9 cellular contexts compared by ENCODE assay signal in genomic region chr2:239106314-239106908, GRCh38.
DNase-seq lines count a peak whose midpoint lies in the region; ATAC-seq, FAIRE-seq and TF ChIP-seq lines count a peak whose summit lies in the region.
"Had no signal": no experiment of that assay in that cellular context is flagged by ENCODE, and none has a peak within 500 bp of the region (broad histone marks: within the 10 kb centered on the region; RNA-seq: fewer than 3 reads in every experiment).

No MANE protein-coding gene starts in this region.

- TF ChIP-seq CTCF in right atrium auricular region (IDR thresholded peaks at IDR 0.05) (peak in 1 of 2 donors; percentile 60), HepG2 (CRISPR knock-in tag; IDR thresholded peaks at IDR 0.05) (peak; percentile 85)

- peak; percentile 58 for FAIRE-seq in HepG2 (lab: Jason Lieb, UNC)
- FAIRE-seq: endometrium had no signal

- peak; percentile 75 for DNase-seq in Right ventricle myocardium superior
- no peak for DNase-seq in right atrium auricular region (ENCODE audit: low spot score)
- peak; percentile 73 for DNase-seq in NCI-H460 (ENCODE audit: extremely low read depth, low read depth)
- peak; percentile 51 for DNase-seq in cerebellar cortex (ENCODE audit: low spot score)
- peak; percentile 43 for DNase-seq in HepG2 (ENCODE audit: low spot score)
- DNase-seq in activated effector memory CD4-positive, alpha-beta T cell treated with Interleukin-2 at 50 U/mL for 16 hours: no peak

- H3K4me2 ChIP-seq in HepG2 (ENCODE audit: low read depth, low read length): no peak overlapping the region

- TF ChIP-seq RAD21 in HepG2 (CRISPR knock-in tag; IDR thresholded peaks at IDR 0.05): peak; percentile 85

- H3K79me2 ChIP-seq in HepG2 (ENCODE audit: insufficient read depth, low read length): no peaks in the 10 kb centered on the region

- ATAC-seq in Right ventricle myocardium superior (ENCODE audit: poor library complexity) (peak; percentile 76), HepG2 (peak; percentile 75), HG03378 (IDR thresholded peaks at IDR 0.05; ENCODE audit: unreplicated experiment) (no peak), GM21381 (IDR thresholded peaks at IDR 0.05; ENCODE audit: unreplicated experiment) (no peak)

- TF ChIP-seq EP300 in HepG2 (IDR thresholded peaks at IDR 0.05; ENCODE audit: low read depth in 2 of 2, low read length in 2 of 2) (no peak), HepG2 (CRISPR knock-in tag; IDR thresholded peaks at IDR 0.05; ENCODE audit: borderline replicate concordance) (no peak)

- CTCF ChIA-PET in HepG2 (lab: Yijun Ruan, JAX; ENCODE audit: low intra/inter-chr PET ratio, low total read pairs): interaction anchor here (1.2 to 1.5 kb wide), 2 partner anchors 66 to 72 kb away, joined by 3 to 15 read pairs; no protein-coding TSS in a partner anchor

- H3K9me3 ChIP-seq in right atrium auricular region: no peaks in the 10 kb centered on the region
- H3K9me3 ChIP-seq in HepG2 (ENCODE audit: low read length): no peaks in the 10 kb centered on the region

- TF ChIP-seq POLR2A in HepG2 (IDR thresholded peaks at IDR 0.05; ENCODE audit: insufficient read depth in 1 of 2, low read depth in 2 of 2, low read length in 2 of 2): no peak

- peaks cover 58% of the 10 kb centered on the region for H3K36me3 ChIP-seq in right atrium auricular region
- H3K36me3 ChIP-seq in HepG2 (replicated peaks in 1 of 2; ENCODE audit: control insufficient read depth in 1 of 2, insufficient read depth in 2 of 2, low read length in 2 of 2): peaks cover 24 to 38% of the 10 kb centered on the region in 2 experiments; a peak in 4 of 5 replicates

- H3K27ac ChIP-seq in right atrium auricular region (no peak overlapping the region), HepG2 (ENCODE audit: extremely low read length, insufficient read depth, low read length) (no peak overlapping the region)

- intact Hi-C loops in Right ventricle myocardium superior (cut with DNase I): loop anchor here (10.0 kb wide), 1 partner anchor 72 kb away; no protein-coding TSS in a partner anchor
- intact Hi-C loops in HepG2 (cut with micrococcal nuclease; ENCODE audit: unreplicated experiment): loop anchor here (1.0 to 2.0 kb wide), 2 partner anchors 66 to 71 kb away; no protein-coding TSS in a partner anchor

- H3K27me3 ChIP-seq in right atrium auricular region (no peaks in the 10 kb centered on the region), HepG2 (ENCODE audit: control insufficient read depth in 1 of 2, insufficient read depth in 2 of 2, low read length in 2 of 2) (no peaks in the 10 kb centered on the region)

- no peak overlapping the region for H3K4me3 ChIP-seq in right atrium auricular region
- H3K4me3 ChIP-seq in HepG2 (replicated peaks in 1 of 3; ENCODE audit: insufficient read depth in 1 of 3, low read depth in 2 of 3, low read length in 3 of 3): no peak overlapping the region

- 0 out of 2 replicates have a peak, but pooled peaks cover 3% of the 10 kb centered on the region for H4K20me1 ChIP-seq in HepG2 (ENCODE audit: insufficient read depth, low read length)

- POLR2A ChIA-PET in HepG2 (lab: Yijun Ruan, JAX): no interaction called here

- in situ Hi-C loops in HepG2 (cut with HindIII; ENCODE audit: extremely low pct_ligation_motif_present, low pct_unique_long_range_greater_than_20kb): loop anchor here (5.0 kb wide), 1 partner anchor 69 kb away; no protein-coding TSS in a partner anchor

- WGBS in HepG2 (ENCODE audit: low lambda C conversion rate): 71% methylated on average over 11 of the region's 11 CpGs

- BruUV-seq in HepG2 (replicated peaks; lab: Mats Ljungman, UMichigan): no TSS peak

- H3K9ac ChIP-seq in HepG2 (ENCODE audit: insufficient read depth, low read depth, low read length): no peak overlapping the region

- no peak overlapping the region for H2AFZ ChIP-seq in HepG2 (ENCODE audit: low read length)

- no peaks in the 10 kb centered on the region for H3K4me1 ChIP-seq in right atrium auricular region
- no peaks in the 10 kb centered on the region for H3K4me1 ChIP-seq in HepG2 (ENCODE audit: insufficient read depth, low read length)

TF ChIP-seq in HepG2, 621 proteins besides CTCF, POLR2A, EP300 and RAD21:
- TF ChIP-seq, protein P1, sequence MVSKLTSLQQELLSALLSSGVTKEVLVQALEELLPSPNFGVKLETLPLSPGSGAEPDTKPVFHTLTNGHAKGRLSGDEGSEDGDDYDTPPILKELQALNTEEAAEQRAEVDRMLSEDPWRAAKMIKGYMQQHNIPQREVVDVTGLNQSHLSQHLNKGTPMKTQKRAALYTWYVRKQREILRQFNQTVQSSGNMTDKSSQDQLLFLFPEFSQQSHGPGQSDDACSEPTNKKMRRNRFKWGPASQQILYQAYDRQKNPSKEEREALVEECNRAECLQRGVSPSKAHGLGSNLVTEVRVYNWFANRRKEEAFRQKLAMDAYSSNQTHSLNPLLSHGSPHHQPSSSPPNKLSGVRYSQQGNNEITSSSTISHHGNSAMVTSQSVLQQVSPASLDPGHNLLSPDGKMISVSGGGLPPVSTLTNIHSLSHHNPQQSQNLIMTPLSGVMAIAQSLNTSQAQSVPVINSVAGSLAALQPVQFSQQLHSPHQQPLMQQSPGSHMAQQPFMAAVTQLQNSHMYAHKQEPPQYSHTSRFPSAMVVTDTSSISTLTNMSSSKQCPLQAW (CRISPR knock-in tag; IDR thresholded peaks at IDR 0.05): 0 out of 2 replicates have a peak, but pooled peaks have one; percentile 4
- peak; percentile 99 for TF ChIP-seq ZNF263 (CRISPR knock-in tag; IDR thresholded peaks at IDR 0.05)
- TF ChIP-seq, protein P2, sequence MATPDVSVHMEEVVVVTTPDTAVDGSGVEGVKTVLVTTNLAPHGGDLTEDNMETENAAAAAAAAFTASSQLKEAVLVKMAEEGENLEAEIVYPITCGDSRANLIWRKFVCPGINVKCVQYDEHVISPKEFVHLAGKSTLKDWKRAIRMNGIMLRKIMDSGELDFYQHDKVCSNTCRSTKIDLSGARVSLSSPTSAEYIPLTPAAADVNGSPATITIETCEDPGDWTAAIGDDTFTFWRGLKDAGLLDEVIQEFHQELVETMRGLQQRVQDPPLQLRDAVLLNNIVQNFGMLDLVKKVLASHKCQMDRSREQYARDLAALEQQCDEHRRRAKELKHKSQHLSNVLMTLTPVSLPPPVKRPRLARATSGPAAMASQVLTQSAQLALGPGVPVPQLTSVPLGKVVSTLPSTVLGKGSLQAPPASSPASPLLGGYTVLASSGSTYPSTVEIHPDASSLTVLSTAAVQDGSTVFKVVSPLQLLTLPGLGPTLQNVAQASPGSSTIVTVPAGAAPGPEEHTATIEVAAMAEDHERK (CRISPR knock-in tag; IDR thresholded peaks at IDR 0.05; ENCODE audit: low read depth): no peak
- peak; percentile 16; the same call in 1 of the 2 replicates for TF ChIP-seq SMC3 (IDR thresholded peaks at IDR 0.05; ENCODE audit: low read length)
- TF ChIP-seq NFYB (CRISPR knock-in tag; IDR thresholded peaks at IDR 0.05): no peak
- TF ChIP-seq BHLHE40 (IDR thresholded peaks at IDR 0.05; ENCODE audit: low read length): no peak
- TF ChIP-seq ZNF879 (CRISPR knock-in tag; IDR thresholded peaks at IDR 0.05): no peak
- TF ChIP-seq ZNF468 (CRISPR knock-in tag; IDR thresholded peaks at IDR 0.05): no peak
- no peak for TF ChIP-seq ARID2 (CRISPR knock-in tag; IDR thresholded peaks at IDR 0.05; ENCODE audit: borderline replicate concordance)
- TF ChIP-seq STAG1 (CRISPR knock-in tag; IDR thresholded peaks at IDR 0.05): peak; percentile 83
- no peak for TF ChIP-seq SMYD3 (CRISPR knock-in tag; IDR thresholded peaks at IDR 0.05)
- TF ChIP-seq DMAP1 (CRISPR knock-in tag; IDR thresholded peaks at IDR 0.05): no peak
- no peak for TF ChIP-seq KDM4B (CRISPR knock-in tag; IDR thresholded peaks at IDR 0.05)
- no peak for TF ChIP-seq SOX13 (IDR thresholded peaks at IDR 0.05)
- no peak for TF ChIP-seq SOX13 (CRISPR knock-in tag; conservative IDR thresholded peaks at IDR 0.05 in 1 of 2, IDR thresholded peaks at IDR 0.05 in 1 of 2)
- TF ChIP-seq RXRA (CRISPR knock-in tag; IDR thresholded peaks at IDR 0.05): no peak
- no peak for TF ChIP-seq EED (CRISPR knock-in tag; IDR thresholded peaks at IDR 0.05)
- no peak for TF ChIP-seq SPEN (CRISPR knock-in tag; IDR thresholded peaks at IDR 0.05; ENCODE audit: low read depth)
- 0 out of 2 replicates have a peak, but pooled peaks have one; percentile 24 for TF ChIP-seq HNRNPL (IDR thresholded peaks at IDR 0.05; ENCODE audit: low read depth, low read length)
- no peak for TF ChIP-seq REPIN1 (CRISPR knock-in tag; IDR thresholded peaks at IDR 0.05; ENCODE audit: borderline replicate concordance, low read depth)

Comparison
In these comparisons a context has a peak if more than half of its experiments do, and no peak if none do; other contexts are left out.
1. DNase-seq: peak in Right ventricle myocardium superior (single experiment), NCI-H460 (single experiment), cerebellar cortex (single experiment) and HepG2 (single experiment); none in right atrium auricular region (single experiment) and activated effector memory CD4-positive, alpha-beta T cell treated with Interleukin-2 at 50 U/mL for 16 hours (single experiment).
2. ATAC-seq: peak in Right ventricle myocardium superior (single experiment) and HepG2 (single experiment); none in HG03378 (single experiment) and GM21381 (single experiment).